In the genomic region with DNA sequence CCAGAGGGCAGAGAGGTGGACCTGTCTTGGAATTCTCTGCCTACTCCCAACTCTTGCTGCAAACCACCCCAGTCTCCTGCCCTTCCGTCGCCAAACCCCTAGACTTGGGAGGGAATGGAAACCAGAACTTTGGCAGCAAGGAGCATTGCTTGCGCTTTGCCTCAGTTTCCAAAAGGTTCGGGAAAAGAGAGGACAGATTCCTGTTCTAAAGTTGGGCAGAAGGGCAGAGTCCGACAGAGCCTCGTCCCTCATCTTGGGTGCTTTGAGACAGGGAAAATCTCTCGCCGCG, we compare ENCODE assay signal across 17 cellular contexts. TPM values are rescaled to one million over a fixed set of nuclear protein-coding genes. Genes with fewer than 3 reads are reported as not detected.
DNase-seq lines count a peak whose midpoint lies in the region; ATAC-seq and TF ChIP-seq lines count a peak whose summit lies in the region.
"Had no signal": no experiment of that assay in that cellular context is flagged by ENCODE, and none has a peak within 500 bp of the region (broad histone marks: within the 10 kb centered on the region; RNA-seq: fewer than 3 reads in every experiment).

No MANE protein-coding gene starts in this region.

- H3K36me3 ChIP-seq in SK-N-SH (replicated peaks in 1 of 2; ENCODE audit: control insufficient read depth in 1 of 2, insufficient read depth in 2 of 2, low read length in 1 of 2) (no peaks in the 10 kb centered on the region), skeletal muscle tissue (ENCODE audit: control insufficient read depth in 3 of 3, insufficient read depth in 3 of 3, low read length in 3 of 3) (no peaks in the 10 kb centered on the region)

- H3K36me3 Mint-ChIP-seq in brain = no peaks in the 10 kb centered on the region
- H3K36me3 Mint-ChIP-seq in glutamatergic neuron (ENCODE audit: unreplicated experiment) = no peaks in the 10 kb centered on the region

- TF ChIP-seq RAD21 in SK-N-SH (IDR thresholded peaks at IDR 0.05; ENCODE audit: low read length) = no peak

- H3K9me3 Mint-ChIP-seq in brain = peaks cover 0 to 3% (median 0%) of the 10 kb centered on the region in 5 experiments
- H3K9me3 Mint-ChIP-seq in glutamatergic neuron (ENCODE audit: unreplicated experiment) = peaks cover 2% of the 10 kb centered on the region

- H3K4me1 ChIP-seq in SK-N-SH (ENCODE audit: control insufficient read depth in 1 of 2, insufficient read depth in 2 of 2, low read depth in 1 of 2, low read length in 1 of 2) (peaks cover 4 to 32% of the 10 kb centered on the region in 2 experiments; a peak in 1 of 4 replicates), skeletal muscle tissue (ENCODE audit: control insufficient read depth in 3 of 3, insufficient read depth in 3 of 3, low read length in 3 of 3) (peaks cover 30 to 40% (median 32%) of the 10 kb centered on the region in 3 donors)

- H3K27me3 Mint-ChIP-seq in brain (peaks cover 99% of the 10 kb centered on the region), glutamatergic neuron (ENCODE audit: unreplicated experiment) (peaks cover 31% of the 10 kb centered on the region)

- POLR2A ChIA-PET in SK-N-SH (lab: Yijun Ruan, JAX) = no interaction called here

- H3K4me3 ChIP-seq in SK-N-SH (ENCODE audit: low read depth in 2 of 2, low read length in 1 of 2) (no peak overlapping the region), skeletal muscle tissue (ENCODE audit: low read length in 3 of 3) (peak overlapping the region in 2 of 3 donors; percentile 35 to 40)

- peaks cover 89% of the 10 kb centered on the region for H3K4me1 Mint-ChIP-seq in brain
- peaks cover 6% of the 10 kb centered on the region for H3K4me1 Mint-ChIP-seq in glutamatergic neuron (ENCODE audit: low read depth, unreplicated experiment)

- CTCF ChIA-PET in SK-N-SH (lab: Yijun Ruan, JAX) = interaction anchor here (0.9 to 7.4 kb wide), 12 partner anchors 9 to 221 kb away, joined by 3 to 220 read pairs (median 19); partner anchors contain the start of genes ESAM, SIAE and SPA17

- no peak overlapping the region for H2AFZ ChIP-seq in SK-N-SH (ENCODE audit: low read depth)

- H3K4me3 Mint-ChIP-seq in brain (peak overlapping the region; percentile 64 to 82 (median 74)), glutamatergic neuron (ENCODE audit: unreplicated experiment) (peak overlapping the region; percentile 39)

- no peak for TF ChIP-seq EP300 in SK-N-SH (IDR thresholded peaks at IDR 0.05; ENCODE audit: borderline replicate concordance in 1 of 2, low read depth in 1 of 2, low read length in 1 of 2)

- H4K20me1 ChIP-seq in SK-N-SH (ENCODE audit: insufficient read depth) = no peaks in the 10 kb centered on the region

- peaks cover 82% of the 10 kb centered on the region for H3K27me3 ChIP-seq in SK-N-SH (ENCODE audit: insufficient read depth)
- peaks cover 87 to 92% (median 89%) of the 10 kb centered on the region in 3 donors for H3K27me3 ChIP-seq in skeletal muscle tissue (ENCODE audit: control insufficient read depth in 3 of 3, insufficient read depth in 3 of 3, low read length in 3 of 3)

- H3K27ac Mint-ChIP-seq in brain (no peak overlapping the region), glutamatergic neuron (ENCODE audit: unreplicated experiment) (no peak overlapping the region)

- no peak for ATAC-seq in SK-N-SH treated with all-trans-retinoic acid at 6 μM for 48 hours
- no peak for ATAC-seq in GM18505 (IDR thresholded peaks at IDR 0.05; ENCODE audit: unreplicated experiment)

- no peaks in the 10 kb centered on the region for H3F3A ChIP-seq in SK-N-SH (replicated peaks; ENCODE audit: insufficient read depth)

- peak overlapping the region; percentile 92; the same call in 1 of the 2 replicates for H3K4me2 ChIP-seq in SK-N-SH

- TF ChIP-seq POLR2A in GM18505 (IDR thresholded peaks at IDR 0.05; ENCODE audit: borderline replicate concordance, extremely low read depth, insufficient read depth, insufficient read length) = no peak

- 3% methylated on average over 9 of the region's 9 CpGs for WGBS in SK-N-SH (ENCODE audit: low lambda C conversion rate)

- no peak overlapping the region for H3K27ac ChIP-seq in SK-N-SH (ENCODE audit: low read depth in 2 of 2, low read length in 1 of 2)
- H3K27ac ChIP-seq in skeletal muscle tissue (ENCODE audit: low read depth, low read length) = no peak overlapping the region
- H3K27ac ChIP-seq: HL-60 had no signal

- no peak overlapping the region for H3K9ac ChIP-seq in SK-N-SH
- no peak overlapping the region for H3K9ac ChIP-seq in skeletal muscle tissue (ENCODE audit: low read depth in 1 of 3, low read length in 3 of 3)

- no peaks in the 10 kb centered on the region for H3K9me2 ChIP-seq in SK-N-SH

- H3K9me3 ChIP-seq in SK-N-SH = no peaks in the 10 kb centered on the region
- H3K9me3 ChIP-seq in skeletal muscle tissue (ENCODE audit: control insufficient read depth in 3 of 3, low read length in 3 of 3) = peaks cover 0 to 2% (median 0%) of the 10 kb centered on the region in 3 donors
- H3K9me3 ChIP-seq: Caco-2 had no signal

- TF ChIP-seq CTCF in SK-N-SH (IDR thresholded peaks at IDR 0.05) (no peak), brain (conservative IDR thresholded peaks at IDR 0.05) (no peak), glutamatergic neuron (IDR thresholded peaks at IDR 0.05; ENCODE audit: partially characterized antibody, unreplicated experiment) (no peak)

- no peaks in the 10 kb centered on the region for H3K79me2 ChIP-seq in SK-N-SH (ENCODE audit: insufficient read depth)

- no peak for DNase-seq in SK-N-SH
- DNase-seq in glutamatergic neuron = no peak
- no peak for DNase-seq in NCI-H82 treated with DMSO at 0.1 percent for 48 hours (lab: John Stamatoyannopoulos, UW; ENCODE audit: unreplicated experiment)
- no peak for DNase-seq in SKM-1 treated with dmso at 0.1 percent for 144 hours (lab: John Stamatoyannopoulos, UW; ENCODE audit: unreplicated experiment)
- DNase-seq: DMS79 treated with DMSO at 0.1 percent for 48 hours, KBM-7, NCI-H1048, NCI-H446, NCI-H748 treated with DMSO at 0.1 percent for 48 hours, SIG-M5 had no signal

TF ChIP-seq in SK-N-SH, 30 proteins besides CTCF, POLR2A, EP300 and RAD21 (continues in another document):
- TF ChIP-seq FOXM1 (IDR thresholded peaks at IDR 0.05; ENCODE audit: low read depth) = no peak
- TF ChIP-seq NRF1 (IDR thresholded peaks at IDR 0.05; ENCODE audit: low read depth, low read length) = no peak
- TF ChIP-seq MEF2A (IDR thresholded peaks at IDR 0.05; ENCODE audit: borderline replicate concordance, low read depth) = no peak
- TF ChIP-seq GATA2 (CRISPR knock-in tag; IDR thresholded peaks at IDR 0.05) = no peak
- no peak for TF ChIP-seq CHD2 (IDR thresholded peaks at IDR 0.05; ENCODE audit: low read length, partially characterized antibody)

TF ChIP-seq in SK-N-SH treated with all-trans-retinoic acid at 6 μM for 48 hours, 23 proteins besides CTCF, POLR2A, EP300 and RAD21:
- TF ChIP-seq ZNF70 (CRISPR knock-in tag; IDR thresholded peaks at IDR 0.05) (no peak), ZNF8 (CRISPR knock-in tag; IDR thresholded peaks at IDR 0.05) (no peak), TOX (CRISPR knock-in tag; IDR thresholded peaks at IDR 0.05; ENCODE audit: borderline replicate concordance) (no peak), PPARA (CRISPR knock-in tag; IDR thresholded peaks at IDR 0.05; ENCODE audit: borderline replicate concordance) (no peak), OSR1 (CRISPR knock-in tag; IDR thresholded peaks at IDR 0.05) (no peak), ESRRG (CRISPR knock-in tag; IDR thresholded peaks at IDR 0.05) (no peak), CSDC2 (CRISPR knock-in tag; IDR thresholded peaks at IDR 0.05) (no peak), BACH2 (CRISPR knock-in tag; IDR thresholded peaks at IDR 0.05; ENCODE audit: borderline replicate concordance) (no peak)
- TF ChIP-seq, protein P1, sequence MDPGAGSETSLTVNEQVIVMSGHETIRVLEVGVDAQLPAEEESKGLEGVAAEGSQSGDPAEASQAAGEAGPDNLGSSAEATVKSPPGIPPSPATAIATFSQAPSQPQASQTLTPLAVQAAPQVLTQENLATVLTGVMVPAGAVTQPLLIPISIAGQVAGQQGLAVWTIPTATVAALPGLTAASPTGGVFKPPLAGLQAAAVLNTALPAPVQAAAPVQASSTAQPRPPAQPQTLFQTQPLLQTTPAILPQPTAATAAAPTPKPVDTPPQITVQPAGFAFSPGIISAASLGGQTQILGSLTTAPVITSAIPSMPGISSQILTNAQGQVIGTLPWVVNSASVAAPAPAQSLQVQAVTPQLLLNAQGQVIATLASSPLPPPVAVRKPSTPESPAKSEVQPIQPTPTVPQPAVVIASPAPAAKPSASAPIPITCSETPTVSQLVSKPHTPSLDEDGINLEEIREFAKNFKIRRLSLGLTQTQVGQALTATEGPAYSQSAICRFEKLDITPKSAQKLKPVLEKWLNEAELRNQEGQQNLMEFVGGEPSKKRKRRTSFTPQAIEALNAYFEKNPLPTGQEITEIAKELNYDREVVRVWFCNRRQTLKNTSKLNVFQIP (CRISPR knock-in tag; IDR thresholded peaks at IDR 0.05; ENCODE audit: borderline replicate concordance, low read depth) = no peak

RNA-seq across cellular contexts. Expression of gene ROBO3, which starts 0.4 kb away (rescaled TPM):
- polyA plus RNA-seq in SK-N-SH (2012; rRNA removed) = 59.8 and 61.2 TPM in 2 replicates
- polyA plus RNA-seq in SK-N-SH (2012; cell fraction: cytosol; rRNA removed) = 14.5 and 21.9 TPM in 2 replicates
- polyA plus RNA-seq in SK-N-SH (2012; cell fraction: nucleus; rRNA removed) = 309 and 336 TPM in 2 replicates
- polyA plus RNA-seq in brain (ENCODE audit: insufficient read depth, low read depth, low replicate concordance) = 7.5 TPM
- total RNA-seq in glutamatergic neuron (ENCODE audit: unreplicated experiment) = 5.9 TPM
- 12.0 TPM for total RNA-seq in skeletal muscle tissue

RNA-seq across cellular contexts. Expression of gene ROBO4, which starts 32.8 kb away (rescaled TPM):
- polyA plus RNA-seq in SK-N-SH (2012; rRNA removed) = 0.31 and 0.95 TPM in 2 replicates
- 0.13 and 0.45 TPM in 2 replicates for polyA plus RNA-seq in SK-N-SH (2012; cell fraction: cytosol; rRNA removed)
- 1.9 and 2.2 TPM in 2 replicates for polyA plus RNA-seq in SK-N-SH (2012; cell fraction: nucleus; rRNA removed)
- polyA plus RNA-seq in brain (ENCODE audit: insufficient read depth, low read depth, low replicate concordance) = 7.4 TPM
- not detected for total RNA-seq in glutamatergic neuron (ENCODE audit: unreplicated experiment)
- 14.1 TPM for total RNA-seq in skeletal muscle tissue
- total RNA-seq: Caco-2 had no signal

RNA-seq across cellular contexts. Expression of gene HEPN1, which starts 54.2 kb away (rescaled TPM):
- polyA plus RNA-seq in SK-N-SH (2012; rRNA removed) = not detected in 2 replicates
- not detected in 2 replicates for polyA plus RNA-seq in SK-N-SH (2012; cell fraction: cytosol; rRNA removed)
- not detected in 2 replicates for polyA plus RNA-seq in SK-N-SH (2012; cell fraction: nucleus; rRNA removed)
- polyA plus RNA-seq in brain (ENCODE audit: insufficient read depth, low read depth, low replicate concordance) = not detected
- total RNA-seq in glutamatergic neuron (ENCODE audit: unreplicated experiment) = not detected
- total RNA-seq in skeletal muscle tissue = not detected
- total RNA-seq: Caco-2 had no signal
- polyA plus RNA-seq: CD14-positive monocyte had no signal

Comparison
In these comparisons a context has a peak if more than half of its experiments do, and no peak if none do; other contexts are left out.
1. H3K4me3 ChIP-seq: peak in skeletal muscle tissue (2 of 3); none in SK-N-SH (0 of 2).
2. RNA of gene ROBO4, which starts 32.8 kb away (total RNA-seq): 14.1 TPM in skeletal muscle tissue (single experiment); not detected in glutamatergic neuron (single experiment); every median in the first group is over 10 times any median in the second.